19 cellular contexts compared by ENCODE assay signal in the genomic region with DNA sequence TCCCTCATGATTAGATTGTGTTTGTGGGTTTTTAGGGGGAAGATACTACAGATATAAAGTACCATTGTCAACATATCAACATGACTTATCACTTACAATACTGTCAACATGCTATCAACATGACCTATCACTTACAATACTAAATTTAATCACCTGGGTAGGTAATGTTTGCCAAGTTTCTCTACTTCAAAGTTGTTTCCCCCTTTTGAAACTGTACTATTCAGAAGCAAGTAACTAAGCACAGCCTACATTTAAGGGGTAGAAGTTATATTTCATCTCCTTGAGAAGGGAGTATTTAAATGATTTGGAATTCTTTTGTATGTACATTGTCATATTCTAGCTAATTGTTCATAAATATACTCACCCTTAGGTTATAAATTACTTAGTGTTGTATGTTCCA.
DNase-seq lines count a peak whose midpoint lies in the region; ATAC-seq, FAIRE-seq and TF ChIP-seq lines count a peak whose summit lies in the region.
"Had no signal": no experiment of that assay in that cellular context is flagged by ENCODE, and none has a peak within 500 bp of the region (broad histone marks: within the 10 kb centered on the region; RNA-seq: fewer than 3 reads in every experiment).

No MANE protein-coding gene starts in this region.

- no peaks in the 10 kb centered on the region for H3K9me3 ChIP-seq in endodermal cell (ENCODE audit: control insufficient read depth, low read length)
- no peaks in the 10 kb centered on the region for H3K9me3 ChIP-seq in testis
- H3K9me3 ChIP-seq in T-helper 17 cell (ENCODE audit: control insufficient read depth, low read length, poor library complexity, severe bottlenecking) = no peaks in the 10 kb centered on the region
- H3K9me3 ChIP-seq: BLaER1 treated with 17β-estradiol and CSF1 and Interleukin-3, amounts not matched to agents 10 nM and 100 nM; HAP-1 had no signal

- no peak for ATAC-seq in T-helper 17 cell

- no peak overlapping the region for H3K9ac ChIP-seq in endodermal cell (ENCODE audit: extremely low read depth, low read length, poor library complexity, severe bottlenecking)
- H3K9ac ChIP-seq: BLaER1 treated with 17β-estradiol and CSF1 and Interleukin-3, amounts not matched to agents 10 nM and 100 nM had no signal

- H3K27me3 ChIP-seq in endodermal cell (ENCODE audit: control insufficient read depth, insufficient read depth, low read length, poor library complexity, severe bottlenecking) = no peaks in the 10 kb centered on the region
- H3K27me3 ChIP-seq in testis = no peaks in the 10 kb centered on the region
- H3K27me3 ChIP-seq: BLaER1 treated with 17β-estradiol and CSF1 and Interleukin-3, amounts not matched to agents 10 nM and 100 nM had no signal

- TF ChIP-seq POLR2A in testis (IDR thresholded peaks at IDR 0.05) = no peak

- H3K36me3 ChIP-seq in endodermal cell (ENCODE audit: control insufficient read depth, insufficient read depth, low read length) (peaks cover 45% of the 10 kb centered on the region), testis (ENCODE audit: low read depth, missing control alignments) (no peaks in the 10 kb centered on the region)

- H3K4me3 Mint-ChIP-seq in activated T-cell treated with anti-CD3 and anti-CD28 coated beads, Interleukin-2, amount 50 U/mL, for 24 hours = no peak overlapping the region
- H3K4me3 Mint-ChIP-seq in endodermal cell = no peak overlapping the region
- no peak overlapping the region for H3K4me3 Mint-ChIP-seq in T-helper 17 cell
- H3K4me3 Mint-ChIP-seq in CD14-positive monocyte = no peak overlapping the region
- H3K4me3 Mint-ChIP-seq: B cell; CD4-positive, CD25-positive, alpha-beta regulatory T cell; CD8-positive, alpha-beta memory T cell had no signal

- FAIRE-seq in HTR-8/SVneo (lab: Jason Lieb, UNC) = peak; percentile 54
- FAIRE-seq: H1 had no signal

- H3K27ac ChIP-seq in endodermal cell (ENCODE audit: low read depth, low read length) = no peak overlapping the region
- peak overlapping the region; percentile 57 to 58 for H3K27ac ChIP-seq in testis
- H3K27ac ChIP-seq: 22Rv1; BLaER1 treated with 17β-estradiol and CSF1 and Interleukin-3, amounts not matched to agents 10 nM and 100 nM had no signal

- H3K4me3 ChIP-seq in endodermal cell (ENCODE audit: low read length) = peak overlapping the region; percentile 8
- no peak overlapping the region for H3K4me3 ChIP-seq in testis
- H3K4me3 ChIP-seq: BLaER1 treated with 17β-estradiol and CSF1 and Interleukin-3, amounts not matched to agents 10 nM and 100 nM; HAP-1 had no signal

- H3K27ac Mint-ChIP-seq in activated T-cell treated with anti-CD3 and anti-CD28 coated beads, Interleukin-2, amount 50 U/mL, for 24 hours = peak overlapping the region; percentile 32
- H3K27ac Mint-ChIP-seq in endodermal cell (no peak overlapping the region), T-helper 17 cell (no peak overlapping the region), CD14-positive monocyte (no peak overlapping the region)
- H3K27ac Mint-ChIP-seq: B cell; CD4-positive, CD25-positive, alpha-beta regulatory T cell had no signal

- H3K4me1 ChIP-seq in endodermal cell (ENCODE audit: control insufficient read depth, insufficient read depth, low read length) (peaks cover 3% of the 10 kb centered on the region), testis (peaks cover 10% of the 10 kb centered on the region)
- H3K4me1 ChIP-seq: HAP-1 had no signal

- no peak for DNase-seq in activated T-cell treated with anti-CD3 and anti-CD28 coated beads, Interleukin-2, amount 50 U/mL, for 24 hours
- DNase-seq in activated T-cell treated with anti-CD3 and anti-CD28 coated beads, Interleukin-2, amount 50 U/mL, for 48 hours = no peak
- no peak for DNase-seq in HTR-8/SVneo (ENCODE audit: insufficient read length, low spot score)
- no peak for DNase-seq in endodermal cell
- DNase-seq in testis = no peak
- DNase-seq in T-helper 17 cell = no peak
- DNase-seq in NCI-H1417 (lab: John Stamatoyannopoulos, UW) = no peak
- no peak for DNase-seq in CD14-positive monocyte (ENCODE audit: low spot score)
- DNase-seq: CD4-positive, CD25-positive, alpha-beta regulatory T cell; CD8-positive, alpha-beta memory T cell; COR-L47; DMS153; DMS79; GDM1 had no signal

- no peaks in the 10 kb centered on the region for H3K27me3 Mint-ChIP-seq in activated T-cell treated with anti-CD3 and anti-CD28 coated beads, Interleukin-2, amount 50 U/mL, for 24 hours
- no peaks in the 10 kb centered on the region for H3K27me3 Mint-ChIP-seq in endodermal cell (ENCODE audit: insufficient read depth)
- no peaks in the 10 kb centered on the region for H3K27me3 Mint-ChIP-seq in T-helper 17 cell
- H3K27me3 Mint-ChIP-seq in CD14-positive monocyte (ENCODE audit: low read depth in 3 of 3) = peaks cover 0 to 2% (median 0%) of the 10 kb centered on the region in 3 donors
- H3K27me3 Mint-ChIP-seq: B cell; CD4-positive, CD25-positive, alpha-beta regulatory T cell; CD8-positive, alpha-beta memory T cell had no signal

- TF ChIP-seq CTCF in endodermal cell (conservative IDR thresholded peaks at IDR 0.05) (no peak), testis (IDR thresholded peaks at IDR 0.05) (no peak), CD14-positive monocyte (IDR thresholded peaks at IDR 0.05) (no peak)

- H3K9me3 Mint-ChIP-seq in activated T-cell treated with anti-CD3 and anti-CD28 coated beads, Interleukin-2, amount 50 U/mL, for 24 hours = no peaks in the 10 kb centered on the region
- H3K9me3 Mint-ChIP-seq in endodermal cell (no peaks in the 10 kb centered on the region), CD14-positive monocyte (peaks cover 0 to 2% (median 0%) of the 10 kb centered on the region in 7 donors)
- H3K9me3 Mint-ChIP-seq: CD4-positive, CD25-positive, alpha-beta regulatory T cell; CD8-positive, alpha-beta memory T cell had no signal

- peaks cover 7% of the 10 kb centered on the region for H3K4me1 Mint-ChIP-seq in activated T-cell treated with anti-CD3 and anti-CD28 coated beads, Interleukin-2, amount 50 U/mL, for 24 hours (ENCODE audit: low read depth)
- H3K4me1 Mint-ChIP-seq in endodermal cell (peaks cover under 1% of the 10 kb centered on the region), T-helper 17 cell (no peaks in the 10 kb centered on the region), CD14-positive monocyte (no peaks in the 10 kb centered on the region)
- H3K4me1 Mint-ChIP-seq: B cell; CD4-positive, CD25-positive, alpha-beta regulatory T cell; CD8-positive, alpha-beta memory T cell had no signal

- peaks cover 81% of the 10 kb centered on the region for H3K36me3 Mint-ChIP-seq in activated T-cell treated with anti-CD3 and anti-CD28 coated beads, Interleukin-2, amount 50 U/mL, for 24 hours (ENCODE audit: low read depth)
- H3K36me3 Mint-ChIP-seq in endodermal cell (ENCODE audit: low read depth) (peaks cover 51% of the 10 kb centered on the region), T-helper 17 cell (ENCODE audit: low read depth) (peaks cover 5% of the 10 kb centered on the region), CD14-positive monocyte (peaks cover 46 to 51% of the 10 kb centered on the region in 2 donors)

- intact Hi-C loops in testis (cut with DNase I; ENCODE audit: low total_unique reads) (no loop called here), CD14-positive monocyte (cut with micrococcal nuclease) (no loop called here)
